ENCODE assay signal across 22 cellular contexts in genomic region chr5:145160679-145161078, GRCh38.
"Had no signal": no experiment of that assay in that cellular context is flagged by ENCODE, and none has a peak within 500 bp of the region (broad histone marks: within the 10 kb centered on the region; RNA-seq: fewer than 3 reads in every experiment).

No MANE protein-coding gene starts in this region.

- H3K36me3 Mint-ChIP-seq: natural killer cell had no signal

- H3K4me3 Mint-ChIP-seq: effector memory CD8-positive, alpha-beta T cell; natural killer cell; stimulated activated naive CD8-positive, alpha-beta T cell treated with anti-CD3 and anti-CD28 coated beads, Interleukin-15, amount 100 ng/mL, for 72 hours had no signal

- H3K9ac ChIP-seq: parathyroid adenoma had no signal

- H3K36me3 ChIP-seq: gastrocnemius medialis, left lung, neutrophil, right lobe of liver, suprapubic skin, vagina had no signal

- H3K9me3 ChIP-seq: gastrocnemius medialis, left lung, right lobe of liver, suprapubic skin, vagina had no signal

- H3K9me3 Mint-ChIP-seq: stimulated activated naive CD8-positive, alpha-beta T cell treated with anti-CD3 and anti-CD28 coated beads, Interleukin-15, amount 100 ng/mL, for 72 hours had no signal

- H3K4me1 ChIP-seq: gastrocnemius medialis, left lung, parathyroid adenoma, right lobe of liver, suprapubic skin, vagina had no signal

- H3K79me2 ChIP-seq: parathyroid adenoma had no signal

- H3K27me3 Mint-ChIP-seq: effector memory CD8-positive, alpha-beta T cell; stimulated activated naive CD8-positive, alpha-beta T cell treated with anti-CD3 and anti-CD28 coated beads, Interleukin-15, amount 100 ng/mL, for 72 hours had no signal

- H2AFZ ChIP-seq: parathyroid adenoma had no signal

- H3K27ac Mint-ChIP-seq: effector memory CD8-positive, alpha-beta T cell; natural killer cell; progenitor cell of endocrine pancreas; stimulated activated naive CD8-positive, alpha-beta T cell treated with anti-CD3 and anti-CD28 coated beads, Interleukin-15, amount 100 ng/mL, for 72 hours had no signal

- H3K4me3 ChIP-seq: coronary artery, gastrocnemius medialis, left lung, right lobe of liver, suprapubic skin, vagina had no signal

- H3K27me3 ChIP-seq: gastrocnemius medialis, left lung, neutrophil, right lobe of liver, suprapubic skin, vagina had no signal

- DNase-seq: dermis blood vessel endothelial cell; effector memory CD8-positive, alpha-beta T cell; gastrocnemius medialis; head of caudate nucleus; left cardiac atrium; left lung; natural killer cell; right lobe of liver; small intestine; stimulated activated CD4-positive, alpha-beta T cell treated with anti-CD3 and anti-CD28 coated beads, Interleukin-12 subunit alpha, Interleukin-12 subunit beta, amount 100 ng/mL, for 4 hours; stimulated activated CD4-positive, alpha-beta T cell treated with anti-CD3 and anti-CD28 coated beads, Interleukin-1b, Interleukin-23, amount 100 ng/mL, for 48 hours; stimulated activated CD4-positive, alpha-beta T cell treated with anti-CD3 and anti-CD28 coated beads, Interleukin-4, amount 100 ng/mL, for 1 hour; stimulated activated CD8-positive, alpha-beta memory T cell treated with anti-CD3 and anti-CD28 coated beads, Interleukin-4, amount 100 ng/mL, for 48 hours; stimulated activated naive CD4-positive, alpha-beta T cell; stimulated activated naive CD8-positive, alpha-beta T cell treated with anti-CD3 and anti-CD28 coated beads, Interleukin-15, amount 100 ng/mL, for 72 hours; trophoblast cell had no signal

- ATAC-seq: effector memory CD8-positive, alpha-beta T cell; gastrocnemius medialis; left cardiac atrium; left lung; natural killer cell; right lobe of liver; stimulated activated naive CD8-positive, alpha-beta T cell treated with anti-CD3 and anti-CD28 coated beads, Interleukin-15, amount 100 ng/mL, for 72 hours had no signal

- H3K4me1 Mint-ChIP-seq: natural killer cell; stimulated activated naive CD8-positive, alpha-beta T cell treated with anti-CD3 and anti-CD28 coated beads, Interleukin-15, amount 100 ng/mL, for 72 hours had no signal

- H3K27ac ChIP-seq: coronary artery, gastrocnemius medialis, left lung, neutrophil, parathyroid adenoma, right lobe of liver, suprapubic skin, vagina had no signal
